1 cellular context compared by ENCODE assay signal in genomic region chr11:130828741-130829140, GRCh38.
TF ChIP-seq lines count a peak whose summit lies in the region.

No MANE protein-coding gene starts in this region.

TF ChIP-seq in IMR-90, 13 proteins besides CTCF, POLR2A, EP300 and RAD21 (continued from another document):
- no peak for TF ChIP-seq ELK1 (IDR thresholded peaks at IDR 0.05; ENCODE audit: borderline replicate concordance, low read depth, low read length)
- TF ChIP-seq CHD1 (IDR thresholded peaks at IDR 0.05; ENCODE audit: low read depth, low read length): no peak
- no peak for TF ChIP-seq MXI1 (IDR thresholded peaks at IDR 0.05; ENCODE audit: borderline replicate concordance, low read depth, low read length)
- TF ChIP-seq NFE2L2 (IDR thresholded peaks at IDR 0.05; ENCODE audit: low read depth, low read length): no peak
- TF ChIP-seq BHLHE40 (IDR thresholded peaks at IDR 0.05; ENCODE audit: low read depth, low read length): no peak
- no peak for TF ChIP-seq USF2 (IDR thresholded peaks at IDR 0.05; ENCODE audit: low read depth, low read length)
- no peak for TF ChIP-seq CEBPB (IDR thresholded peaks at IDR 0.05; ENCODE audit: low read depth, low read length)
- TF ChIP-seq SMC3 (IDR thresholded peaks at IDR 0.05; ENCODE audit: low read depth, low read length): no peak
- TF ChIP-seq MAZ (IDR thresholded peaks at IDR 0.05; ENCODE audit: borderline replicate concordance, low read depth, low read length): no peak
- no peak for TF ChIP-seq FOS (IDR thresholded peaks at IDR 0.05; ENCODE audit: low read depth, low read length)
- TF ChIP-seq MAFK (IDR thresholded peaks at IDR 0.05; ENCODE audit: low read depth, low read length): no peak
